In genomic region chr15:58399737-58400136, GRCh38 we compare ENCODE assay signal across 1 cellular context.
TF ChIP-seq lines count a peak whose summit lies in the region.

No MANE protein-coding gene starts in this region.

TF ChIP-seq in K562, 482 proteins besides CTCF, POLR2A, EP300 and RAD21 (continued from another document):
- TF ChIP-seq MBD1 (CRISPR knock-in tag; IDR thresholded peaks at IDR 0.05) (no peak), NUFIP1 (IDR thresholded peaks at IDR 0.05; ENCODE audit: partially characterized antibody) (no peak), TCF15 (CRISPR knock-in tag; IDR thresholded peaks at IDR 0.05) (no peak), TRIM24 (IDR thresholded peaks at IDR 0.05) (peak; percentile 72 to 89; a peak in 3 of 4 replicates), SMARCC2 (IDR thresholded peaks at IDR 0.05; ENCODE audit: low read depth) (0 out of 2 replicates have a peak, but pooled peaks have one; percentile 24), MEIS2 (IDR thresholded peaks at IDR 0.05; ENCODE audit: partially characterized antibody) (peak; percentile 20), ARID1B (IDR thresholded peaks at IDR 0.05) (peak; percentile 87), ZBTB11 (CRISPR knock-in tag; IDR thresholded peaks at IDR 0.05) (0 out of 6 replicates have a peak, but pooled peaks of 1 of the 3 experiments have one; percentile 30), CEBPG (CRISPR knock-in tag; IDR thresholded peaks at IDR 0.05) (no peak), CEBPG (tag; conservative IDR thresholded peaks at IDR 0.05 in 1 of 2, IDR thresholded peaks at IDR 0.05 in 1 of 2) (0 out of 4 replicates have a peak, but pooled peaks of 1 of the 2 experiments have one; percentile 9)
